ENCODE assay signal across 8 cellular contexts in genomic region chr2:38115216-38116012, GRCh38. TPM values are rescaled to one million over a fixed set of nuclear protein-coding genes. Genes with fewer than 3 reads are reported as not detected.
DNase-seq lines count a peak whose midpoint lies in the region; FAIRE-seq and TF ChIP-seq lines count a peak whose summit lies in the region.

No MANE protein-coding gene starts in this region.

- H3K4me3 ChIP-seq in CD8-positive, alpha-beta memory T cell (ENCODE audit: low read length) = no peak overlapping the region

- POLR2A ChIA-PET in CD8-positive, alpha-beta memory T cell (lab: Charles Lee) = no interaction called here

- no peaks in the 10 kb centered on the region for H3K4me1 Mint-ChIP-seq in CD8-positive, alpha-beta memory T cell
- peaks cover 34% of the 10 kb centered on the region for H3K4me1 Mint-ChIP-seq in brain

- no peaks in the 10 kb centered on the region for H3K9me3 ChIP-seq in CD8-positive, alpha-beta memory T cell (ENCODE audit: low read length)

- H3K27ac ChIP-seq in CD8-positive, alpha-beta memory T cell (ENCODE audit: low read depth, low read length) = no peak overlapping the region

- H3K4me1 ChIP-seq in CD8-positive, alpha-beta memory T cell (ENCODE audit: insufficient read depth, low read length) = no peaks in the 10 kb centered on the region

- no peak overlapping the region for H3K27ac Mint-ChIP-seq in CD8-positive, alpha-beta memory T cell
- peak overlapping the region in 2 of 5 experiments; percentile 13 to 65 for H3K27ac Mint-ChIP-seq in brain

- DNase-seq in CD8-positive, alpha-beta memory T cell = peak; percentile 2 to 59 (median 19)
- peak; percentile 7 for DNase-seq in GOT3 (lab: John Stamatoyannopoulos, UW)
- peak; percentile 57 for DNase-seq in NCI-H187 treated with DMSO at 0.1 percent for 48 hours (lab: John Stamatoyannopoulos, UW)
- DNase-seq in iris pigment epithelial cell (ENCODE audit: low read depth) = peak; percentile 81
- peak; percentile 40 for DNase-seq in stimulated activated CD4-positive, alpha-beta T cell treated with anti-CD3 and anti-CD28 coated beads, Interleukin-2, amount 100 ng/mL, for 4 hours (ENCODE audit: low read depth)
- DNase-seq in OCI-M2 (lab: John Stamatoyannopoulos, UW; ENCODE audit: unreplicated experiment) = no peak

- peaks cover 0 to 8% (median 6%) of the 10 kb centered on the region in 5 donors for H3K9me3 Mint-ChIP-seq in CD8-positive, alpha-beta memory T cell
- H3K9me3 Mint-ChIP-seq in brain = peaks cover 9 to 26% (median 16%) of the 10 kb centered on the region in 5 experiments

- peaks cover 0 to 2% (median 0%) of the 10 kb centered on the region in 3 donors for H3K36me3 Mint-ChIP-seq in CD8-positive, alpha-beta memory T cell
- no peaks in the 10 kb centered on the region for H3K36me3 Mint-ChIP-seq in brain

- TF ChIP-seq CTCF in brain (conservative IDR thresholded peaks at IDR 0.05) = peak; percentile 81 to 90

- FAIRE-seq in TTC549 (lab: Jason Lieb, UNC) = peak; percentile 89

- peaks cover 5% of the 10 kb centered on the region for H3K27me3 ChIP-seq in CD8-positive, alpha-beta memory T cell (ENCODE audit: insufficient read depth, low read length, poor library complexity, severe bottlenecking)

- H3K36me3 ChIP-seq in CD8-positive, alpha-beta memory T cell (ENCODE audit: insufficient read depth, low read length) = no peaks in the 10 kb centered on the region

- CTCF ChIA-PET in CD8-positive, alpha-beta memory T cell (lab: Charles Lee) = interaction anchor here (1.3 kb wide), 1 partner anchor 10 kb away, joined by 3 read pairs; no protein-coding TSS in a partner anchor

- no peak overlapping the region for H3K4me3 Mint-ChIP-seq in CD8-positive, alpha-beta memory T cell
- H3K4me3 Mint-ChIP-seq in brain = no peak overlapping the region

- peaks cover 19 to 69% of the 10 kb centered on the region in 2 donors for H3K27me3 Mint-ChIP-seq in CD8-positive, alpha-beta memory T cell
- H3K27me3 Mint-ChIP-seq in brain = peaks cover 17% of the 10 kb centered on the region

RNA-seq across cellular contexts. Expression of gene CYP1B1, which starts 39.5 kb away (rescaled TPM):
- 10 to 100 TPM; 19.4 TPM for total RNA-seq in CD8-positive, alpha-beta memory T cell
- polyA plus RNA-seq in CD8-positive, alpha-beta memory T cell = not detected
- 1.3 TPM for polyA plus RNA-seq in brain (ENCODE audit: insufficient read depth, low read depth, low replicate concordance)
